Comparison of ENCODE assay signal across 19 cellular contexts in the genomic region with DNA sequence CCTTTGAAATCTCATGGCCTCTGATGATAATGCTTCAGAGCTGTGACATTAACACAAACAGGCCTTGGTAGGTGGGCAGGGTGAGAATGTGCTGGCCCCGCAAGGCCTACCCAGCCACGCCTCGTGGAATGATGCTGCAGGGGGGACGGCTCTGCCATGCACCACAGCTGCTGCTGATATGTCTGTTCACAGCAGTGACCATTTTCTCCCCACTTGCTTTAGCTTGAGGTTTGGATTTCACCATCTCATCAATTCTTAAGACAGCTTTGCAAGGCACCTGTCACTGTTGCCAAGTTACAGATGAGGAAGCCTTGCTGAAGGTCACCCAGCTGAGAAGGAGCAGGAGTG.
DNase-seq lines count a peak whose midpoint lies in the region; ATAC-seq and TF ChIP-seq lines count a peak whose summit lies in the region.
"Had no signal": no experiment of that assay in that cellular context is flagged by ENCODE, and none has a peak within 500 bp of the region (broad histone marks: within the 10 kb centered on the region; RNA-seq: fewer than 3 reads in every experiment).

No MANE protein-coding gene starts in this region.

- no peak overlapping the region for H2BK120ac ChIP-seq in IMR-90 (ENCODE audit: low read depth, low read length)

- H3K14ac ChIP-seq in IMR-90 (replicated peaks; ENCODE audit: low read depth, low read length), result no peak overlapping the region

- no CpG with 5 or more reads among the region's 4 CpGs for WGBS in IMR-90 (ENCODE audit: extremely low coverage in 2 of 2, insufficient read length in 1 of 2), 2 experiments

- no peaks in the 10 kb centered on the region for H3K9me3 Mint-ChIP-seq in activated CD8-positive, alpha-beta T cell treated with anti-CD3 and anti-CD28 coated beads, Interleukin-2, amount 10 ng/mL, durations not matched to agents 7 days and 5 days (ENCODE audit: insufficient read depth)
- no peaks in the 10 kb centered on the region for H3K9me3 Mint-ChIP-seq in activated CD8-positive, alpha-beta T cell treated with anti-CD3 and anti-CD28 coated beads for 36 hours
- H3K9me3 Mint-ChIP-seq: CD4-positive, alpha-beta memory T cell; GM23338; IgD-negative memory B cell had no signal

- no peak overlapping the region for H4K91ac ChIP-seq in IMR-90 (ENCODE audit: insufficient read depth, low read depth, low read length)

- H3K9me1 ChIP-seq in IMR-90 (ENCODE audit: insufficient read depth, low read length), result no peaks in the 10 kb centered on the region

- H3K36me3 Mint-ChIP-seq in activated CD8-positive, alpha-beta T cell treated with anti-CD3 and anti-CD28 coated beads, Interleukin-2, amount 10 ng/mL, durations not matched to agents 7 days and 5 days (ENCODE audit: low read depth), result no peaks in the 10 kb centered on the region
- no peaks in the 10 kb centered on the region for H3K36me3 Mint-ChIP-seq in activated CD8-positive, alpha-beta T cell treated with anti-CD3 and anti-CD28 coated beads for 36 hours (ENCODE audit: low read depth)
- H3K36me3 Mint-ChIP-seq: CD4-positive, alpha-beta memory T cell; IgD-negative memory B cell had no signal

- H3K4me2 ChIP-seq in IMR-90 (ENCODE audit: low read depth, low read length), result no peak overlapping the region
- H3K4me2 ChIP-seq: BLaER1 treated with 17β-estradiol and CSF1 and Interleukin-3, amounts not matched to agents 10 nM and 100 nM; GM23338 had no signal

- no peaks in the 10 kb centered on the region for H3K9me3 ChIP-seq in IMR-90 (ENCODE audit: control insufficient read depth, insufficient read depth, low read length)
- H3K9me3 ChIP-seq: BLaER1 treated with 17β-estradiol and CSF1 and Interleukin-3, amounts not matched to agents 10 nM and 100 nM had no signal

- H4K5ac ChIP-seq in IMR-90 (ENCODE audit: low read depth, low read length), result no peak overlapping the region

- TF ChIP-seq POLR2A in IMR-90 (IDR thresholded peaks at IDR 0.05; ENCODE audit: low read depth, low read length), result no peak

- CTCF ChIA-PET in activated CD8-positive, alpha-beta T cell treated with anti-CD3 and anti-CD28 coated beads, Interleukin-2, amount 10 ng/mL, durations not matched to agents 7 days and 5 days (lab: Charles Lee), result interaction anchor here (1.0 to 1.3 kb wide), 2 partner anchors 8 to 272 kb away, joined by 5 to 7 read pairs; no protein-coding TSS in a partner anchor
- CTCF ChIA-PET in activated CD8-positive, alpha-beta T cell treated with anti-CD3 and anti-CD28 coated beads for 36 hours (lab: Charles Lee), result interaction anchor here (2.1 to 2.3 kb wide), 3 partner anchors 8 to 272 kb away, joined by 7 to 16 read pairs (median 7); no protein-coding TSS in a partner anchor
- CTCF ChIA-PET in IMR-90 (lab: Yijun Ruan, JAX), result no interaction called here

- in situ Hi-C loops in IMR-90 (cut with MboI; ENCODE audit: low sequenced_read_pairs), result no loop called here

- no peak overlapping the region for H3K27ac ChIP-seq in IMR-90 (ENCODE audit: insufficient read depth, low read length)
- H3K27ac ChIP-seq: BLaER1 treated with 17β-estradiol and CSF1 and Interleukin-3, amounts not matched to agents 10 nM and 100 nM had no signal

- TF ChIP-seq RAD21 in IMR-90 (IDR thresholded peaks at IDR 0.05; ENCODE audit: low read length), result no peak

- H2AFZ ChIP-seq in IMR-90 (replicated peaks; ENCODE audit: low read length, poor library complexity), result no peak overlapping the region
- H2AFZ ChIP-seq: GM23338 had no signal

- H3K23ac ChIP-seq in IMR-90 (ENCODE audit: low read depth, low read length), result no peak overlapping the region

- no peaks in the 10 kb centered on the region for H3K27me3 Mint-ChIP-seq in activated CD8-positive, alpha-beta T cell treated with anti-CD3 and anti-CD28 coated beads, Interleukin-2, amount 10 ng/mL, durations not matched to agents 7 days and 5 days (ENCODE audit: low read depth)
- no peaks in the 10 kb centered on the region for H3K27me3 Mint-ChIP-seq in activated CD8-positive, alpha-beta T cell treated with anti-CD3 and anti-CD28 coated beads for 36 hours
- H3K27me3 Mint-ChIP-seq: CD4-positive, alpha-beta memory T cell; IgD-negative memory B cell had no signal

- no peaks in the 10 kb centered on the region for H3K4me1 Mint-ChIP-seq in activated CD8-positive, alpha-beta T cell treated with anti-CD3 and anti-CD28 coated beads, Interleukin-2, amount 10 ng/mL, durations not matched to agents 7 days and 5 days (ENCODE audit: low read depth)
- no peaks in the 10 kb centered on the region for H3K4me1 Mint-ChIP-seq in activated CD8-positive, alpha-beta T cell treated with anti-CD3 and anti-CD28 coated beads for 36 hours (ENCODE audit: low read depth)
- H3K4me1 Mint-ChIP-seq: CD4-positive, alpha-beta memory T cell had no signal

- no peak for TF ChIP-seq CTCF in activated CD8-positive, alpha-beta T cell treated with anti-CD3 and anti-CD28 coated beads for 36 hours (IDR thresholded peaks at IDR 0.05)
- TF ChIP-seq CTCF in IMR-90 (conservative IDR thresholded peaks at IDR 0.05; ENCODE audit: low read depth, low read length), result no peak

- no peaks in the 10 kb centered on the region for H3K4me1 ChIP-seq in IMR-90 (ENCODE audit: control insufficient read depth, insufficient read depth, low read length)

- H3K36me3 ChIP-seq in IMR-90 (ENCODE audit: control insufficient read depth, insufficient read depth, low read length), result no peaks in the 10 kb centered on the region
- H3K36me3 ChIP-seq: BLaER1 treated with 17β-estradiol and CSF1 and Interleukin-3, amounts not matched to agents 10 nM and 100 nM had no signal

- H2BK20ac ChIP-seq in IMR-90 (ENCODE audit: low read depth, low read length), result no peak overlapping the region

- H3K56ac ChIP-seq in IMR-90 (ENCODE audit: extremely low read depth, insufficient read depth, low read length), result no peak overlapping the region

- H3K27me3 ChIP-seq in IMR-90 (ENCODE audit: control insufficient read depth, insufficient read depth, low read length), result peaks cover 31% of the 10 kb centered on the region
- H3K27me3 ChIP-seq: BLaER1 treated with 17β-estradiol and CSF1 and Interleukin-3, amounts not matched to agents 10 nM and 100 nM had no signal

- H2AK9ac ChIP-seq in IMR-90 (replicated peaks; ENCODE audit: low read depth, low read length, poor library complexity), result no peak overlapping the region

- no peak overlapping the region for H3K4ac ChIP-seq in IMR-90 (ENCODE audit: low read depth, low read length)

- no peak for DNase-seq in activated CD8-positive, alpha-beta T cell treated with anti-CD3 and anti-CD28 coated beads, Interleukin-2, amount 10 ng/mL, durations not matched to agents 7 days and 5 days
- DNase-seq in activated CD8-positive, alpha-beta T cell treated with anti-CD3 and anti-CD28 coated beads for 36 hours, result no peak
- DNase-seq in IMR-90 (no peak), left kidney (ENCODE audit: low read depth, low spot score) (peak; percentile 61), sciatic nerve (ENCODE audit: low spot score) (peak; percentile 36), T-helper 2 cell (no peak), NCI-H1105 (lab: John Stamatoyannopoulos, UW) (no peak)
- DNase-seq: 8988T, DND-41, NCI-H1105 treated with DMSO at 0.1 percent for 48 hours, NCI-H2029 treated with DMSO at 0.1 percent for 48 hours, NCI-H2171, NCI-H345 had no signal

- intact Hi-C loops in activated CD8-positive, alpha-beta T cell treated with anti-CD3 and anti-CD28 coated beads for 36 hours (cut with micrococcal nuclease), result no loop called here
- intact Hi-C loops in IMR-90 (cut with micrococcal nuclease), result no loop called here
- intact Hi-C loops in sciatic nerve (cut with DNase I), result no loop called here

- no peak overlapping the region for H2BK15ac ChIP-seq in IMR-90 (ENCODE audit: low read depth, low read length)

- POLR2A ChIA-PET in activated CD8-positive, alpha-beta T cell treated with anti-CD3 and anti-CD28 coated beads, Interleukin-2, amount 10 ng/mL, durations not matched to agents 7 days and 5 days (lab: Charles Lee), result no interaction called here
- POLR2A ChIA-PET in activated CD8-positive, alpha-beta T cell treated with anti-CD3 and anti-CD28 coated beads for 36 hours (lab: Charles Lee), result no interaction called here
- POLR2A ChIA-PET in IMR-90 (lab: Charles Lee; ENCODE audit: unreplicated experiment), result no interaction called here

- ATAC-seq in activated CD8-positive, alpha-beta T cell treated with anti-CD3 and anti-CD28 coated beads, Interleukin-2, amount 10 ng/mL, durations not matched to agents 7 days and 5 days, result peak; percentile 33
- no peak for ATAC-seq in activated CD8-positive, alpha-beta T cell treated with anti-CD3 and anti-CD28 coated beads for 36 hours
- ATAC-seq in IMR-90 (ENCODE audit: low read depth) (peak; percentile 15; the same call in 1 of the 2 replicates), sciatic nerve (no peak), HG02840 (IDR thresholded peaks at IDR 0.05; ENCODE audit: low FRiP score, unreplicated experiment) (no peak)
- ATAC-seq: GM23338, HCT116 had no signal

- dilution Hi-C loops in IMR-90 (cut with HindIII; ENCODE audit: low sequenced_read_pairs, unreplicated experiment), result no loop called here

- no TSS peak for BruUV-seq in IMR-90 (replicated peaks; lab: Mats Ljungman, UMichigan)

- no peak overlapping the region for H3K9ac ChIP-seq in IMR-90 (ENCODE audit: low read depth, low read length)
- H3K9ac ChIP-seq: BLaER1 treated with 17β-estradiol and CSF1 and Interleukin-3, amounts not matched to agents 10 nM and 100 nM had no signal

- no peaks in the 10 kb centered on the region for H4K20me1 ChIP-seq in IMR-90 (ENCODE audit: insufficient read depth, low read length)

- no peak overlapping the region for H3K4me3 Mint-ChIP-seq in activated CD8-positive, alpha-beta T cell treated with anti-CD3 and anti-CD28 coated beads, Interleukin-2, amount 10 ng/mL, durations not matched to agents 7 days and 5 days
- H3K4me3 Mint-ChIP-seq in activated CD8-positive, alpha-beta T cell treated with anti-CD3 and anti-CD28 coated beads for 36 hours, result no peak overlapping the region
- H3K4me3 Mint-ChIP-seq: CD4-positive, alpha-beta memory T cell; GM23338; IgD-negative memory B cell had no signal

- H2AK5ac ChIP-seq in IMR-90 (ENCODE audit: low read depth, low read length), result no peak overlapping the region

- no peaks in the 10 kb centered on the region for H3K79me1 ChIP-seq in IMR-90 (ENCODE audit: low read depth in 1 of 2, low read length in 2 of 2)

- H4K8ac ChIP-seq in IMR-90 (ENCODE audit: low read depth in 2 of 2, low read length in 2 of 2), result no peak overlapping the region

- H3K4me3 ChIP-seq in IMR-90 (ENCODE audit: insufficient read depth, low read depth, low read length), result no peak overlapping the region
- H3K4me3 ChIP-seq: BLaER1 treated with 17β-estradiol and CSF1 and Interleukin-3, amounts not matched to agents 10 nM and 100 nM; GM23338 had no signal

- H2BK5ac ChIP-seq in IMR-90 (ENCODE audit: low read depth, low read length, poor library complexity, severe bottlenecking), result no peak overlapping the region

- no peak overlapping the region for H3K18ac ChIP-seq in IMR-90 (ENCODE audit: low read depth, low read length)

- no peak overlapping the region for H3K27ac Mint-ChIP-seq in activated CD8-positive, alpha-beta T cell treated with anti-CD3 and anti-CD28 coated beads, Interleukin-2, amount 10 ng/mL, durations not matched to agents 7 days and 5 days
- no peak overlapping the region for H3K27ac Mint-ChIP-seq in activated CD8-positive, alpha-beta T cell treated with anti-CD3 and anti-CD28 coated beads for 36 hours
- H3K27ac Mint-ChIP-seq: CD4-positive, alpha-beta memory T cell; GM23338; IgD-negative memory B cell had no signal

TF ChIP-seq in IMR-90, 13 proteins besides CTCF, POLR2A, EP300 and RAD21 (continues in another document):
- no peak for TF ChIP-seq MAFK (IDR thresholded peaks at IDR 0.05; ENCODE audit: low read depth, low read length)

Comparison
In these comparisons a context has a peak if more than half of its experiments do, and no peak if none do; other contexts are left out.
1. ATAC-seq: peak in activated CD8-positive, alpha-beta T cell treated with anti-CD3 and anti-CD28 coated beads, Interleukin-2, amount 10 ng/mL, durations not matched to agents 7 days and 5 days (single experiment) and IMR-90 (single experiment); none in activated CD8-positive, alpha-beta T cell treated with anti-CD3 and anti-CD28 coated beads for 36 hours (single experiment), sciatic nerve (single experiment) and HG02840 (single experiment).
2. DNase-seq: peak in left kidney (single experiment) and sciatic nerve (single experiment); none in activated CD8-positive, alpha-beta T cell treated with anti-CD3 and anti-CD28 coated beads, Interleukin-2, amount 10 ng/mL, durations not matched to agents 7 days and 5 days (single experiment), activated CD8-positive, alpha-beta T cell treated with anti-CD3 and anti-CD28 coated beads for 36 hours (single experiment), IMR-90 (single experiment), T-helper 2 cell (0 of 5) and NCI-H1105 (single experiment).